Comparison of ENCODE assay signal across 1 cellular context in the genomic region with DNA sequence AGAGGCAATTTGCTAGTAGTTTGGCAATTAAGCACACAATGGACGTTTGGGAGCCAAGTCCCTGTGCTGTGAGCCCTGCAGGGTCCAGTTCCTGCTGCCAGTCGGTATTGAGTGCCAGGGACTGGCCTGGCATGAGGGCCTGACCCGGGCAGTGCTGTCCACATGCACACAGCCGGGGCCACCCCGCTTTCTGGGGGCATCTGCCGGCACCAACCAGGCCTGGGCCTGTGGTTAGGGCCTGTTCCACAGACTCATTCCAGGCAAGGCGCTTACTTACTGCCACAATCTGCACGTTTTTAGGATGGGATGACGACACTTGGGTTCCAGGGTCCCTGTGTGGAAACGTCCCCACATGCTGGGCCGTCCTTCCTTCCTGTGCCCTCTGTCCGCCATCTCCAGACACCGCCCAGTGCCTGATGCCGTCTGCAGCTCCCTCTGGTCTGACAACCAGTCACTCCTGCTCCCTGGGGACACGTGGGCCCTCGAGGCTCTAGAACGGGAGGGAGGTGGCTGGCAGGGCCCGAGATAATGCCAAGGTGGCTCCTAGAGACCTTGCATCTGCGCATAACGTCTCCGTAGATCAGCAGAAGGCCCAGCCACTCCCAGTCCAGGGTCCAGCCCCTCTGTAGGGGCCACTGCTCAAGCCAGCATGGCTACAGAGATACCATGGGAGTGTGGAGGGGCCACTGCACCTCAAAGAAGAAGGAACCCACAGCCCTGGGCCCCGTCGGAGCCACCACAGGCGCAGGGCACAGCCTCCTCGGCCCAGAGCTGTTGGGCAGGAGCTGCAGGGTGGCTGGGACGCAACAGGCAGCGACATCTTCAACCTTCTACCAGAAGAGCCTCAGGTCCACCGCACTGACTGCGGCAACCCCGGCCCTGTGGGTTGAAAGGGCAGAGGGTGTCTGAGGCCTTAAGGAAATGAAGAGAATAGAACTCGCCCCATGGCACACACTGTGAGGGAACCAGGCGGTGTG.
TF ChIP-seq lines count a peak whose summit lies in the region.

No MANE protein-coding gene starts in this region.

TF ChIP-seq in H1, 55 proteins besides CTCF, POLR2A, EP300 and RAD21 (continued from another document):
- TF ChIP-seq, protein P1, sequence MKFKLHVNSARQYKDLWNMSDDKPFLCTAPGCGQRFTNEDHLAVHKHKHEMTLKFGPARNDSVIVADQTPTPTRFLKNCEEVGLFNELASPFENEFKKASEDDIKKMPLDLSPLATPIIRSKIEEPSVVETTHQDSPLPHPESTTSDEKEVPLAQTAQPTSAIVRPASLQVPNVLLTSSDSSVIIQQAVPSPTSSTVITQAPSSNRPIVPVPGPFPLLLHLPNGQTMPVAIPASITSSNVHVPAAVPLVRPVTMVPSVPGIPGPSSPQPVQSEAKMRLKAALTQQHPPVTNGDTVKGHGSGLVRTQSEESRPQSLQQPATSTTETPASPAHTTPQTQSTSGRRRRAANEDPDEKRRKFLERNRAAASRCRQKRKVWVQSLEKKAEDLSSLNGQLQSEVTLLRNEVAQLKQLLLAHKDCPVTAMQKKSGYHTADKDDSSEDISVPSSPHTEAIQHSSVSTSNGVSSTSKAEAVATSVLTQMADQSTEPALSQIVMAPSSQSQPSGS (IDR thresholded peaks at IDR 0.05; ENCODE audit: low read length), result no peak
- TF ChIP-seq SRF (IDR thresholded peaks at IDR 0.05; ENCODE audit: low read depth, low read length) (no peak), BCL11A (IDR thresholded peaks at IDR 0.05; ENCODE audit: low read depth in 2 of 2, low read length in 2 of 2) (no peak), SP2 (IDR thresholded peaks at IDR 0.05; ENCODE audit: low read length) (no peak), CHD2 (IDR thresholded peaks at IDR 0.05; ENCODE audit: low read length) (no peak), RNF2 (IDR thresholded peaks at IDR 0.05; ENCODE audit: borderline replicate concordance, low read depth, low read length, missing control alignments, poor library complexity, severe bottlenecking) (no peak), BRCA1 (IDR thresholded peaks at IDR 0.05; ENCODE audit: low read depth, low read length) (no peak), HDAC6 (IDR thresholded peaks at IDR 0.05; ENCODE audit: low read depth, low read length) (no peak), TEAD4 (IDR thresholded peaks at IDR 0.05; ENCODE audit: low read depth, low read length) (no peak), PHF8 (conservative IDR thresholded peaks at IDR 0.05; ENCODE audit: low read depth, low read length) (no peak), ZNF274 (IDR thresholded peaks at IDR 0.05; ENCODE audit: borderline replicate concordance, extremely low read depth, low read length) (no peak), JUN (IDR thresholded peaks at IDR 0.05; ENCODE audit: low read depth, low read length) (no peak), CBX8 (IDR thresholded peaks at IDR 0.05; ENCODE audit: borderline replicate concordance, low read depth, low read length) (no peak), GABPA (IDR thresholded peaks at IDR 0.05; ENCODE audit: borderline replicate concordance, insufficient read depth, low read length) (no peak), KDM1A (IDR thresholded peaks at IDR 0.05; ENCODE audit: borderline replicate concordance, low read length) (no peak), SP4 (IDR thresholded peaks at IDR 0.05; ENCODE audit: low read length) (no peak), POLR2AphosphoS5 (IDR thresholded peaks at IDR 0.05; ENCODE audit: low read depth, low read length) (no peak)
